Comparison of ENCODE assay signal across 12 cellular contexts in the genomic region with DNA sequence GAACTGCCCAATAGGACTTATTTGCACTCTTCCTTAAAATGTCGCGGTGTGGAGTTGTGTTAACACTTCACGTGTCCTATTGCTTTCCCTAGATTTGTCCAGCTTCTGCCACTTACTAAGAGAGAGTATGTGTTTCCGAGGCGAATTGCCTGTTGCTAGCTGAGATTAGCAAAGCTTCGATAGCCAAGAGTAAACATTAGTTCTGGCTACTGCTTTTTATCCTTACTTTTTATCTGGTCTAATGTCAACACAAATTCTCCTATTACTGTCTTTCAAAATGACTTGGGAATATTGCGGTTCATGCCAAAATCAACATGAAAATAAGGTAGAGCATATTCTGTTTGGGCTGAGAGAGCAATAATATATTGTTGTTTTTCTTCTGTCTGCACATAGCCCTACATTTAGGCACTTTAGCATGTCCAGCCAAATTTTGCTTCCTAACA.
DNase-seq lines count a peak whose midpoint lies in the region; TF ChIP-seq lines count a peak whose summit lies in the region.
"Had no signal": no experiment of that assay in that cellular context is flagged by ENCODE, and none has a peak within 500 bp of the region (broad histone marks: within the 10 kb centered on the region; RNA-seq: fewer than 3 reads in every experiment).

No MANE protein-coding gene starts in this region.

- H3K4me3 ChIP-seq in AG10803 (ENCODE audit: low read length), result 0 out of 2 replicates have a peak overlapping the region, but pooled peaks have one; percentile 11
- H3K4me3 ChIP-seq in WI38 (ENCODE audit: low read depth, low read length), result peak overlapping the region; percentile 41
- H3K4me3 ChIP-seq: body of pancreas, gastrocnemius medialis had no signal

- TF ChIP-seq CTCF in AG10803 (conservative IDR thresholded peaks at IDR 0.05; ENCODE audit: low read length), result no peak
- no peak for TF ChIP-seq CTCF in WI38 (IDR thresholded peaks at IDR 0.05; ENCODE audit: low read depth, low read length)

- peak; percentile 4 for DNase-seq in AG10803 (ENCODE audit: low read depth)
- peak; percentile 63 for DNase-seq in LHCN-M2 (ENCODE audit: low read depth)
- peak; percentile 37 for DNase-seq in iris pigment epithelial cell (ENCODE audit: low read depth)
- DNase-seq in NK-92 treated with Interleukin-12 subunit alpha and Interleukin-12 subunit beta, amount 100 ng/mL, for 24 hours (lab: John Stamatoyannopoulos, UW), result no peak
- no peak for DNase-seq in activated CD4-positive, CD25-positive, alpha-beta regulatory T cell (lab: John Stamatoyannopoulos, UW)
- no peak for DNase-seq in stimulated activated CD4-positive, alpha-beta T cell treated with anti-CD3 and anti-CD28 coated beads, Interleukin-12 subunit alpha, Interleukin-12 subunit beta, amount 100 ng/mL, for 4 hours
- no peak for DNase-seq in EL
- DNase-seq: body of pancreas, gastrocnemius medialis, GOT3, NCI-H187 treated with DMSO at 0.1 percent for 48 hours had no signal

Comparison
In these comparisons a context has a peak if more than half of its experiments do, and no peak if none do; other contexts are left out.
1. DNase-seq: peak in AG10803 (single experiment), LHCN-M2 (single experiment) and iris pigment epithelial cell (single experiment); none in NK-92 treated with Interleukin-12 subunit alpha and Interleukin-12 subunit beta, amount 100 ng/mL, for 24 hours (single experiment), activated CD4-positive, CD25-positive, alpha-beta regulatory T cell (0 of 4), stimulated activated CD4-positive, alpha-beta T cell treated with anti-CD3 and anti-CD28 coated beads, Interleukin-12 subunit alpha, Interleukin-12 subunit beta, amount 100 ng/mL, for 4 hours (single experiment) and EL (single experiment).